In the genomic region with DNA sequence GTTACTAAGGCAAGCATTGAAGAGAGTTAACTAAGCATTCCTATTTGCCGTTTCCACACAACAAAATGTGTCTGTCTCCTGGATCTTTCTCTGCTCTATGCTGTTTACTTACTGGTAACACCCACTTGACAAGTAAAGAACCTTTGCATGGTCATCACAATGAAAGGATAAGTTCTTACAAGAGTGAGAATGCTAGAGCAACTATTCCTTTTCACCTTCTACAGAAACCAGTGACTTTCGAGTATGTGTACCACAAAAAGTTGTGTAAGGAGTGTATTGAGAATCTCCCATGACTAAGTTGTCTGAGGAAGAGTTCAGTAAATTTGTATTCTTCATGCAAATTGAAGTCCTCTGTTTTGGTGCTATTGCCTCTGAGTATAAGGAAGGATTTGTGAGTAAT, we compare ENCODE assay signal across 9 cellular contexts. TPM values are rescaled to one million over a fixed set of nuclear protein-coding genes. Genes with fewer than 3 reads are reported as not detected.
DNase-seq lines count a peak whose midpoint lies in the region; ATAC-seq and TF ChIP-seq lines count a peak whose summit lies in the region.
"Had no signal": no experiment of that assay in that cellular context is flagged by ENCODE, and none has a peak within 500 bp of the region (broad histone marks: within the 10 kb centered on the region; RNA-seq: fewer than 3 reads in every experiment).

No MANE protein-coding gene starts in this region.

- no peak overlapping the region for H3K4me3 Mint-ChIP-seq in activated CD4-positive, alpha-beta T cell treated with anti-CD3 and anti-CD28 coated beads for 36 hours
- H3K4me3 Mint-ChIP-seq in chondrocyte (ENCODE audit: unreplicated experiment), result no peak overlapping the region
- H3K4me3 Mint-ChIP-seq: dendritic cell treated with granulocyte-macrophage colony-stimulating factor and Interleukin-4, amounts not matched to agents 40 ng/mL and 50 ng/mL, for 4 days had no signal

- intact Hi-C loops in activated CD4-positive, alpha-beta T cell treated with anti-CD3 and anti-CD28 coated beads for 36 hours (cut with DNase I, micrococcal nuclease), result loop anchor here in 1 of 2 experiments (5.0 kb wide), 1 partner anchor 462 kb away; no protein-coding TSS in a partner anchor

- peak; percentile 69 for ATAC-seq in activated CD4-positive, alpha-beta T cell treated with anti-CD3 and anti-CD28 coated beads for 36 hours
- no peak for ATAC-seq in HG03045 (IDR thresholded peaks at IDR 0.05; ENCODE audit: unreplicated experiment)
- ATAC-seq in HG03097 (IDR thresholded peaks at IDR 0.05; ENCODE audit: low FRiP score, unreplicated experiment), result no peak

- H3K27ac Mint-ChIP-seq in activated CD4-positive, alpha-beta T cell treated with anti-CD3 and anti-CD28 coated beads for 36 hours, result no peak overlapping the region
- H3K27ac Mint-ChIP-seq in chondrocyte (ENCODE audit: unreplicated experiment), result peak overlapping the region; percentile 72
- H3K27ac Mint-ChIP-seq: dendritic cell treated with granulocyte-macrophage colony-stimulating factor and Interleukin-4, amounts not matched to agents 40 ng/mL and 50 ng/mL, for 4 days had no signal

- CTCF ChIA-PET in activated CD4-positive, alpha-beta T cell treated with anti-CD3 and anti-CD28 coated beads for 36 hours (lab: Charles Lee), result interaction anchor here (0.9 kb wide), 1 partner anchor 206 kb away, joined by 4 read pairs; no protein-coding TSS in a partner anchor

- peaks cover 23% of the 10 kb centered on the region for H3K4me1 ChIP-seq in HUES48 (ENCODE audit: control insufficient read depth, insufficient read depth, low read length)

- POLR2A ChIA-PET in activated CD4-positive, alpha-beta T cell treated with anti-CD3 and anti-CD28 coated beads for 36 hours (lab: Charles Lee), result no interaction called here

- no peaks in the 10 kb centered on the region for H3K9me3 Mint-ChIP-seq in activated CD4-positive, alpha-beta T cell treated with anti-CD3 and anti-CD28 coated beads for 36 hours (ENCODE audit: low read depth)
- H3K9me3 Mint-ChIP-seq in chondrocyte (ENCODE audit: low read depth), result no peaks in the 10 kb centered on the region
- H3K9me3 Mint-ChIP-seq: dendritic cell treated with granulocyte-macrophage colony-stimulating factor and Interleukin-4, amounts not matched to agents 40 ng/mL and 50 ng/mL, for 4 days had no signal

- H3K9me3 ChIP-seq in HUES48 (ENCODE audit: control insufficient read depth, insufficient read depth, low read length), result no peaks in the 10 kb centered on the region

- no peaks in the 10 kb centered on the region for H3K27me3 Mint-ChIP-seq in activated CD4-positive, alpha-beta T cell treated with anti-CD3 and anti-CD28 coated beads for 36 hours
- no peaks in the 10 kb centered on the region for H3K27me3 Mint-ChIP-seq in chondrocyte (ENCODE audit: low read depth)
- H3K27me3 Mint-ChIP-seq: dendritic cell treated with granulocyte-macrophage colony-stimulating factor and Interleukin-4, amounts not matched to agents 40 ng/mL and 50 ng/mL, for 4 days had no signal

- H3K36me3 ChIP-seq in HUES48 (ENCODE audit: control insufficient read depth, insufficient read depth, low read length), result peaks cover 15% of the 10 kb centered on the region; the same call in 1 of the 2 replicates

- TF ChIP-seq CTCF in chondrocyte (IDR thresholded peaks at IDR 0.05), result no peak

- H3K36me3 Mint-ChIP-seq in activated CD4-positive, alpha-beta T cell treated with anti-CD3 and anti-CD28 coated beads for 36 hours (ENCODE audit: low read depth), result peaks cover 37% of the 10 kb centered on the region
- peaks cover 23% of the 10 kb centered on the region for H3K36me3 Mint-ChIP-seq in chondrocyte (ENCODE audit: low read depth)

- H3K4me3 ChIP-seq in HUES48 (ENCODE audit: low read depth, low read length), result no peak overlapping the region

- H3K9ac ChIP-seq in HUES48 (ENCODE audit: low read depth, low read length), result no peak overlapping the region

- DNase-seq in activated CD4-positive, alpha-beta T cell treated with anti-CD3 and anti-CD28 coated beads for 36 hours, result no peak
- no peak for DNase-seq in activated CD4-positive, alpha-beta T cell treated with anti-CD3 and anti-CD28 coated beads for 48 hours
- DNase-seq in chondrocyte (ENCODE audit: low spot score), result no peak
- DNase-seq in renal cortical epithelial cell (ENCODE audit: low read depth), result peak; percentile 80
- no peak for DNase-seq in GM19238 (ENCODE audit: insufficient read length, low spot score)

- H3K27ac ChIP-seq in HUES48 (ENCODE audit: low read depth, low read length), result peak overlapping the region; percentile 43

- no peaks in the 10 kb centered on the region for H3K27me3 ChIP-seq in HUES48 (ENCODE audit: control insufficient read depth, insufficient read depth, low read length)

- peaks cover 76% of the 10 kb centered on the region for H3K4me1 Mint-ChIP-seq in activated CD4-positive, alpha-beta T cell treated with anti-CD3 and anti-CD28 coated beads for 36 hours
- H3K4me1 Mint-ChIP-seq in chondrocyte (ENCODE audit: low read depth), result peaks cover 94% of the 10 kb centered on the region

RNA-seq across cellular contexts. Expression of a gene that starts 10.8 kb away (rescaled TPM):
- total RNA-seq in activated CD4-positive, alpha-beta T cell treated with anti-CD3 and anti-CD28 coated beads for 36 hours, result 10 to 100 TPM; 18.5 to 23.5 TPM
- 65.3 to 90.5 TPM (median 65.3 TPM) in 3 replicates for total RNA-seq in chondrocyte
- total RNA-seq in renal cortical epithelial cell, result 70.8 and 90.6 TPM in 2 replicates
